In genomic region chr1:21325731-21326387, GRCh38 we compare ENCODE assay signal across 8 cellular contexts. TPM values are rescaled to one million over a fixed set of nuclear protein-coding genes. Genes with fewer than 3 reads are reported as not detected.
DNase-seq lines count a peak whose midpoint lies in the region; ATAC-seq and TF ChIP-seq lines count a peak whose summit lies in the region.

No MANE protein-coding gene starts in this region.

- no peaks in the 10 kb centered on the region for H3K27me3 Mint-ChIP-seq in CD4-positive, alpha-beta memory T cell
- H3K27me3 Mint-ChIP-seq in T-helper 17 cell = no peaks in the 10 kb centered on the region

- 60% methylated on average over 1 of the region's 19 CpGs; no CpG with 5 or more reads in 1 of the 2 donors for WGBS in gastroesophageal sphincter (ENCODE audit: low coverage in 1 of 2), 2 donors
- WGBS in prostate gland = 77% methylated on average over 19 of the region's 19 CpGs

- H3K4me3 Mint-ChIP-seq in CD4-positive, alpha-beta memory T cell = peak overlapping the region; percentile 65 to 93 (median 84)
- H3K4me3 Mint-ChIP-seq in T-helper 17 cell = peak overlapping the region; percentile 91

- H3K9me3 ChIP-seq in CD4-positive, alpha-beta memory T cell (ENCODE audit: control insufficient read depth in 1 of 2, low read length in 2 of 2) = no peaks in the 10 kb centered on the region
- H3K9me3 ChIP-seq in T-helper 17 cell (ENCODE audit: control insufficient read depth, low read length, poor library complexity, severe bottlenecking) (no peaks in the 10 kb centered on the region), gastroesophageal sphincter (no peaks in the 10 kb centered on the region), prostate gland (no peaks in the 10 kb centered on the region)

- TF ChIP-seq CTCF in gastroesophageal sphincter (IDR thresholded peaks at IDR 0.05) = no peak
- TF ChIP-seq CTCF in prostate gland (IDR thresholded peaks at IDR 0.05) = no peak

- POLR2A ChIA-PET in CD4-positive, alpha-beta memory T cell (lab: Charles Lee; ENCODE audit: partially characterized antibody) = interaction anchor here (1.3 to 11.3 kb wide), 14 partner anchors 9 to 714 kb away, joined by 3 to 309 read pairs (median 16); partner anchors contain the start of gene ECE1

- H3K4me1 ChIP-seq in CD4-positive, alpha-beta memory T cell (ENCODE audit: insufficient read depth, low read length) = peaks cover 80% of the 10 kb centered on the region
- H3K4me1 ChIP-seq in gastroesophageal sphincter (peaks cover 4 to 93% (median 59%) of the 10 kb centered on the region in 3 donors), prostate gland (replicated peaks) (peaks cover 32% of the 10 kb centered on the region)

- no peak for TF ChIP-seq EP300 in gastroesophageal sphincter (IDR thresholded peaks at IDR 0.05)

- intact Hi-C loops in CD4-positive, alpha-beta memory T cell (cut with micrococcal nuclease) = loop anchor here (1.0 to 2.0 kb wide), 3 partner anchors 8 to 33 kb away; no protein-coding TSS in a partner anchor
- intact Hi-C loops in prostate gland (cut with DNase I) = no loop called here

- H3K4me3 ChIP-seq in CD4-positive, alpha-beta memory T cell (ENCODE audit: low read length in 2 of 2) = peak overlapping the region in 1 of 2 donors; percentile 9
- H3K4me3 ChIP-seq in gastroesophageal sphincter (no peak overlapping the region), prostate gland (no peak overlapping the region)

- H3K9me3 Mint-ChIP-seq in CD4-positive, alpha-beta memory T cell = peaks cover 0 to 2% (median 0%) of the 10 kb centered on the region in 8 donors

- H3K27ac ChIP-seq in CD4-positive, alpha-beta memory T cell (ENCODE audit: low read depth, low read length) = peak overlapping the region; percentile 36
- H3K27ac ChIP-seq in gastroesophageal sphincter (peak overlapping the region; percentile 54 to 94 (median 86)), prostate gland (peak overlapping the region; percentile 82 to 86)

- peaks cover 5 to 14% of the 10 kb centered on the region in 2 donors for H3K36me3 Mint-ChIP-seq in CD4-positive, alpha-beta memory T cell
- H3K36me3 Mint-ChIP-seq in T-helper 17 cell (ENCODE audit: low read depth) = peaks cover 3% of the 10 kb centered on the region

- H3K27ac Mint-ChIP-seq in CD4-positive, alpha-beta memory T cell = peak overlapping the region; percentile 92 to 96 (median 94)
- peak overlapping the region; percentile 96 for H3K27ac Mint-ChIP-seq in T-helper 17 cell

- TF ChIP-seq POLR2A in gastroesophageal sphincter (IDR thresholded peaks at IDR 0.05) (no peak), prostate gland (IDR thresholded peaks at IDR 0.05) (no peak)

- peaks cover 3% of the 10 kb centered on the region for H3K36me3 ChIP-seq in CD4-positive, alpha-beta memory T cell (ENCODE audit: insufficient read depth, low read length)
- peaks cover 0 to 3% of the 10 kb centered on the region in 2 donors for H3K36me3 ChIP-seq in gastroesophageal sphincter
- no peaks in the 10 kb centered on the region for H3K36me3 ChIP-seq in prostate gland

- H3K27me3 ChIP-seq in CD4-positive, alpha-beta memory T cell (ENCODE audit: insufficient read depth, low read length) = no peaks in the 10 kb centered on the region
- H3K27me3 ChIP-seq in gastroesophageal sphincter = no peaks in the 10 kb centered on the region
- H3K27me3 ChIP-seq in prostate gland (replicated peaks; ENCODE audit: insufficient read depth) = no peaks in the 10 kb centered on the region

- in situ Hi-C loops in KBM-7 (cut with MboI; ENCODE audit: low pct_unique_long_range_greater_than_20kb, low sequenced_read_pairs) = no loop called here

- no peak for DNase-seq in CD4-positive, alpha-beta memory T cell
- DNase-seq in T-helper 17 cell (no peak), prostate gland (ENCODE audit: low spot score) (no peak), NCI-H1930 (lab: John Stamatoyannopoulos, UW) (no peak), cortex of kidney (lab: John Stamatoyannopoulos, UW) (no peak), DMS153 (lab: John Stamatoyannopoulos, UW) (no peak), KBM-7 (no peak)

- no peak for ATAC-seq in T-helper 17 cell
- no peak for ATAC-seq in gastroesophageal sphincter

- peaks cover 46 to 95% (median 77%) of the 10 kb centered on the region in 4 donors for H3K4me1 Mint-ChIP-seq in CD4-positive, alpha-beta memory T cell
- peaks cover 54% of the 10 kb centered on the region for H3K4me1 Mint-ChIP-seq in T-helper 17 cell

- CTCF ChIA-PET in CD4-positive, alpha-beta memory T cell (lab: Charles Lee; ENCODE audit: partially characterized antibody) = interaction anchor here (1.0 to 9.1 kb wide), 12 partner anchors 10 to 131 kb away, joined by 3 to 86 read pairs (median 14); no protein-coding TSS in a partner anchor

RNA-seq across cellular contexts. Expression of gene ECE1, which starts 35.6 kb away (rescaled TPM):
- total RNA-seq in CD4-positive, alpha-beta memory T cell = 100 to 1,000 TPM in 1 of 2 experiments, 10 to 100 TPM in 1; 86.0 to 104 TPM
- 10 to 100 TPM; 10.0 to 65.2 TPM for polyA plus RNA-seq in CD4-positive, alpha-beta memory T cell
- total RNA-seq in T-helper 17 cell (100 to 1,000 TPM; 116 to 117 TPM), gastroesophageal sphincter (10 to 100 TPM; 68.3 to 94.7 (median 69.9) TPM), prostate gland (100 to 1,000 TPM; 113 to 146 TPM)

Comparison
In these comparisons a context has a peak if more than half of its experiments do, and no peak if none do; other contexts are left out.
1. H3K27ac ChIP-seq: peak in every context shown above with its lines; median percentile 86 in gastroesophageal sphincter; 84 in prostate gland; 36 in CD4-positive, alpha-beta memory T cell.